Comparison of ENCODE assay signal across 11 cellular contexts in genomic region chr3:102053375-102053989, GRCh38.
DNase-seq lines count a peak whose midpoint lies in the region; ATAC-seq and TF ChIP-seq lines count a peak whose summit lies in the region.
"Had no signal": no experiment of that assay in that cellular context is flagged by ENCODE, and none has a peak within 500 bp of the region (broad histone marks: within the 10 kb centered on the region; RNA-seq: fewer than 3 reads in every experiment).

No MANE protein-coding gene starts in this region.

- H3K36me3 ChIP-seq in Panc1 (ENCODE audit: control insufficient read depth, insufficient read depth, low read length) (no peaks in the 10 kb centered on the region), HAP-1 (replicated peaks) (no peaks in the 10 kb centered on the region)

- no peak overlapping the region for H3K27ac ChIP-seq in Panc1 (ENCODE audit: low read length)
- H3K27ac ChIP-seq: psoas muscle had no signal

- intact Hi-C loops in Panc1 (cut with micrococcal nuclease; ENCODE audit: unreplicated experiment) (no loop called here), Right ventricle myocardium superior (cut with DNase I) (no loop called here)

- BruUV-seq in Panc1 (replicated peaks; lab: Mats Ljungman, UMichigan) = no TSS peak

- peak; percentile 35 for DNase-seq in AG20443 (ENCODE audit: low spot score)
- DNase-seq in Panc1 (ENCODE audit: low read depth, low spot score) = no peak
- DNase-seq in fibroblast of the conjunctiva (ENCODE audit: low read depth) = peak; percentile 16
- no peak for DNase-seq in AML-193 (lab: John Stamatoyannopoulos, UW)
- no peak for DNase-seq in islet precursor cell
- DNase-seq in HAP-1 (ENCODE audit: low spot score in 2 of 2) = no peak
- no peak for DNase-seq in Right ventricle myocardium superior
- DNase-seq: cerebellar nuclear complex, NCI-H524 treated with DMSO at 0.1 percent for 48 hours, psoas muscle had no signal

- H3K4me3 ChIP-seq in Panc1 (ENCODE audit: low read depth in 2 of 2, low read length in 2 of 2) (no peak overlapping the region), HAP-1 (no peak overlapping the region)
- H3K4me3 ChIP-seq: psoas muscle had no signal

- no peak for TF ChIP-seq CTCF in Panc1 (IDR thresholded peaks at IDR 0.05)

- H3K9me3 ChIP-seq in Panc1 (ENCODE audit: control insufficient read depth, insufficient read depth, low read depth, low read length) = no peaks in the 10 kb centered on the region
- H3K9me3 ChIP-seq in HAP-1 = no peaks in the 10 kb centered on the region
- H3K9me3 ChIP-seq: psoas muscle had no signal

- POLR2A ChIA-PET in Panc1 (lab: Charles Lee) = no interaction called here

- in situ Hi-C loops in Panc1 (cut with HindIII; ENCODE audit: low pct_unique_long_range_greater_than_20kb, low sequenced_read_pairs) (no loop called here), HAP-1 (cut with MboI; ENCODE audit: low sequenced_read_pairs) (no loop called here)

- CTCF ChIA-PET in Panc1 (lab: Charles Lee) = no interaction called here

- peak; percentile 57 for ATAC-seq in GM21786 (IDR thresholded peaks at IDR 0.05; ENCODE audit: unreplicated experiment)
- peak; percentile 53; the same call in 1 of the 2 replicates for ATAC-seq in Panc1
- ATAC-seq in Right ventricle myocardium superior (ENCODE audit: poor library complexity) = no peak
- ATAC-seq: psoas muscle had no signal

- H3K4me1 ChIP-seq in Panc1 (ENCODE audit: control insufficient read depth, insufficient read depth, low read length) = no peaks in the 10 kb centered on the region
- H3K4me1 ChIP-seq in HAP-1 = no peaks in the 10 kb centered on the region
- H3K4me1 ChIP-seq: psoas muscle had no signal

- H3K27me3 ChIP-seq in Panc1 (ENCODE audit: control insufficient read depth, insufficient read depth, low read length) (no peaks in the 10 kb centered on the region), HAP-1 (ENCODE audit: low read depth) (no peaks in the 10 kb centered on the region)

Comparison
In these comparisons a context has a peak if more than half of its experiments do, and no peak if none do; other contexts are left out.
1. DNase-seq: peak in AG20443 (single experiment) and fibroblast of the conjunctiva (single experiment); none in Panc1 (single experiment), AML-193 (0 of 2), islet precursor cell (single experiment), HAP-1 (0 of 2) and Right ventricle myocardium superior (single experiment).